8 cellular contexts compared by ENCODE assay signal in genomic region chr13:75482070-75482819, GRCh38. TPM values are rescaled to one million over a fixed set of nuclear protein-coding genes. Genes with fewer than 3 reads are reported as not detected.
DNase-seq lines count a peak whose midpoint lies in the region; TF ChIP-seq lines count a peak whose summit lies in the region.

Gene TBC1D4, minus strand, starts transcription at chr13:75482169. Its CDS starts 402 bp downstream, at chr13:75481767.

- H3K36me3 Mint-ChIP-seq in osteocyte (ENCODE audit: unreplicated experiment) = no peaks in the 10 kb centered on the region

- POLR2A ChIA-PET in HEK293T (lab: Yijun Ruan, JAX) = interaction anchor here (0.8 to 2.2 kb wide), 17 partner anchors 10 to 133 kb away, joined by 3 to 15 read pairs (median 5); partner anchors contain the start of genes COMMD6 and UCHL3

- H3K9ac ChIP-seq in MM.1S (ENCODE audit: low read length) = peak within 1 kb of the TSS; percentile 17; the same call in 1 of the 2 replicates
- peak within 1 kb of the TSS; percentile 75 for H3K9ac ChIP-seq in SK-N-MC (ENCODE audit: insufficient read length)

- no peaks in the 10 kb centered on the region for H3K9me3 ChIP-seq in MM.1S (replicated peaks; ENCODE audit: insufficient read depth, low read length)
- H3K9me3 ChIP-seq in SK-N-MC (ENCODE audit: low read depth, low read length) = no peaks in the 10 kb centered on the region
- H3K9me3 ChIP-seq in cardiac muscle cell (ENCODE audit: low read depth) = no peaks in the 10 kb centered on the region
- H3K9me3 ChIP-seq in vagina = no peaks in the 10 kb centered on the region

- H3K4me2 ChIP-seq in MM.1S (ENCODE audit: low read depth, low read length) = peak within 1 kb of the TSS; percentile 97

- H3K27me3 Mint-ChIP-seq in osteocyte (ENCODE audit: unreplicated experiment) = no peaks in the 10 kb centered on the region

- intact Hi-C loops in vagina (cut with DNase I) = loop anchor here (5.0 kb wide), 2 partner anchors 55 to 110 kb away; partner anchors contain the start of gene COMMD6

- peak within 1 kb of the TSS; percentile 86 for H3K27ac Mint-ChIP-seq in osteocyte (ENCODE audit: unreplicated experiment)

- 0 out of 2 replicates have a peak, but pooled peaks cover 3% of the 10 kb centered on the region for H4K20me1 ChIP-seq in MM.1S (ENCODE audit: insufficient read depth, low read length)

- H3K4me1 ChIP-seq in MM.1S (ENCODE audit: low read length) (no peaks in the 10 kb centered on the region), cardiac muscle cell (ENCODE audit: low read depth) (peaks cover 9% of the 10 kb centered on the region), vagina (peaks cover 23% of the 10 kb centered on the region)

- H2AFZ ChIP-seq in MM.1S (ENCODE audit: low read length) = peak within 1 kb of the TSS; percentile 97

- TF ChIP-seq POLR2A in vagina (IDR thresholded peaks at IDR 0.05) = no peak

- CTCF ChIA-PET in HEK293T (lab: Yijun Ruan, JAX) = interaction anchor here (0.5 to 2.2 kb wide), 41 partner anchors 8 to 203 kb away, joined by 3 to 34 read pairs (median 4); partner anchors contain the start of genes COMMD6 and UCHL3

- H3K4me3 Mint-ChIP-seq in osteocyte (ENCODE audit: unreplicated experiment) = peak within 1 kb of the TSS; percentile 97

- peak; percentile 75 for TF ChIP-seq CTCF in GM12864 (IDR thresholded peaks at IDR 0.05; ENCODE audit: low read depth, low read length, missing control alignments)
- peak; percentile 87 for TF ChIP-seq CTCF in MM.1S (IDR thresholded peaks at IDR 0.05; ENCODE audit: low read length)
- TF ChIP-seq CTCF in cardiac muscle cell (IDR thresholded peaks at IDR 0.05; ENCODE audit: low read depth, low read length) = peak; percentile 88
- peak; percentile 94 for TF ChIP-seq CTCF in osteocyte (IDR thresholded peaks at IDR 0.05)
- peak; percentile 16 to 77 (median 53) for TF ChIP-seq CTCF in vagina (IDR thresholded peaks at IDR 0.05)

- H3F3A ChIP-seq in MM.1S (ENCODE audit: insufficient read depth, low read length) = peaks cover 14% of the 10 kb centered on the region; the same call in 1 of the 2 replicates

- H3K4me3 ChIP-seq in GM12864 (ENCODE audit: low read depth, low read length) = peak within 1 kb of the TSS; percentile 73
- peak within 1 kb of the TSS; percentile 93 for H3K4me3 ChIP-seq in MM.1S (ENCODE audit: low read length)
- H3K4me3 ChIP-seq in SK-N-MC = peak within 1 kb of the TSS; percentile 99
- H3K4me3 ChIP-seq in cardiac muscle cell = peak within 1 kb of the TSS; percentile 61
- H3K4me3 ChIP-seq in vagina = peak within 1 kb of the TSS; percentile 56 to 77

- DNase-seq in GM12864 (ENCODE audit: low read depth) = peak; percentile 68
- peak; percentile 94 for DNase-seq in HEK293T (ENCODE audit: extremely low spot score)
- peak; percentile 87 for DNase-seq in MM.1S
- DNase-seq in SK-N-MC (ENCODE audit: low read depth, low spot score) = peak; percentile 30
- peak; percentile 96 for DNase-seq in cardiac muscle cell (ENCODE audit: low read depth in 1 of 2, low spot score in 1 of 2)
- peak; percentile 96 for DNase-seq in osteocyte (ENCODE audit: extremely low spot score, unreplicated experiment)
- DNase-seq in vagina (ENCODE audit: extremely low spot score in 2 of 2) = no peak

- peaks cover 21% of the 10 kb centered on the region for H3K4me1 Mint-ChIP-seq in osteocyte (ENCODE audit: unreplicated experiment)

- H3K36me3 ChIP-seq in MM.1S (replicated peaks; ENCODE audit: insufficient read depth, low read length) = no peaks in the 10 kb centered on the region
- H3K36me3 ChIP-seq in SK-N-MC (ENCODE audit: insufficient read depth, low read length) = no peaks in the 10 kb centered on the region
- H3K36me3 ChIP-seq in cardiac muscle cell = no peaks in the 10 kb centered on the region
- H3K36me3 ChIP-seq in vagina = no peaks in the 10 kb centered on the region

- no peaks in the 10 kb centered on the region for H3K79me2 ChIP-seq in MM.1S (ENCODE audit: low read length)

- H3K27ac ChIP-seq in MM.1S (ENCODE audit: low read length) (peak within 1 kb of the TSS; percentile 48; the same call in 1 of the 2 replicates), SK-N-MC (peak within 1 kb of the TSS; percentile 49; the same call in 1 of the 2 replicates), adipose tissue (ENCODE audit: low read depth, low read length) (peak within 1 kb of the TSS; percentile 24), cardiac muscle cell (peak within 1 kb of the TSS; percentile 88), vagina (peak within 1 kb of the TSS; percentile 72)

- no peaks in the 10 kb centered on the region for H3K9me2 ChIP-seq in MM.1S (replicated peaks; ENCODE audit: insufficient read depth, low read length)

- WGBS in adipose tissue, 3 donors = 0 to 1% (median 0%) methylated on average over 57 to 58 of the region's 58 CpGs

- H3K27me3 ChIP-seq in MM.1S (replicated peaks; ENCODE audit: insufficient read depth, low read length) (peaks cover 23% of the 10 kb centered on the region), cardiac muscle cell (no peaks in the 10 kb centered on the region), vagina (no peaks in the 10 kb centered on the region)

- H3K9me3 Mint-ChIP-seq in osteocyte (ENCODE audit: unreplicated experiment) = no peaks in the 10 kb centered on the region

TF ChIP-seq in HEK293T, 16 proteins besides CTCF, POLR2A, EP300 and RAD21:
- TF ChIP-seq FOXA1 (IDR thresholded peaks at IDR 0.05) = no peak
- no peak; the same call in 1 of the 2 replicates for TF ChIP-seq LEF1 (IDR thresholded peaks at IDR 0.05; ENCODE audit: borderline replicate concordance)
- no peak; the same call in none of the 2 replicates for TF ChIP-seq CTBP1 (IDR thresholded peaks at IDR 0.05; ENCODE audit: borderline replicate concordance)
- no peak for TF ChIP-seq FOXM1 (IDR thresholded peaks at IDR 0.05; ENCODE audit: borderline replicate concordance)
- TF ChIP-seq ELF4 (IDR thresholded peaks at IDR 0.05) = no peak
- no peak for TF ChIP-seq TARDBP (IDR thresholded peaks at IDR 0.05)
- peak; percentile 65 for TF ChIP-seq L3MBTL2 (conservative IDR thresholded peaks at IDR 0.05)
- TF ChIP-seq ZNF384 (IDR thresholded peaks at IDR 0.05) = peak; percentile 93
- TF ChIP-seq SP1 (IDR thresholded peaks at IDR 0.05) = no peak
- no peak for TF ChIP-seq FOXK2 (IDR thresholded peaks at IDR 0.05)
- no peak for TF ChIP-seq SUZ12 (IDR thresholded peaks at IDR 0.05)
- TF ChIP-seq HDGF (IDR thresholded peaks at IDR 0.05; ENCODE audit: borderline replicate concordance) = no peak
TF ChIP-seq in HEK293T: peak in this region for 2.

RNA-seq across cellular contexts. Expression of gene TBC1D4, which starts in this region (rescaled TPM):
- polyA plus RNA-seq in adipose tissue = 10 to 100 TPM in 2 of 3 donors, 1 to 10 TPM in 1; 5.2 to 13.9 (median 11.8) TPM
- 43.7 and 45.0 TPM in 2 replicates for total RNA-seq in cardiac muscle cell
- 14.8 and 30.1 TPM in 2 replicates for polyA plus RNA-seq in cardiac muscle cell
- 5.1 and 5.3 TPM in 2 replicates for total RNA-seq in osteocyte
- 25.0 TPM for total RNA-seq in vagina

Comparison
In these comparisons a context has a peak if more than half of its experiments do, and no peak if none do; other contexts are left out.
1. DNase-seq: peak in GM12864 (single experiment), HEK293T (single experiment), MM.1S (single experiment), SK-N-MC (single experiment), cardiac muscle cell (2 of 2) and osteocyte (single experiment); none in vagina (0 of 2).
2. H3K27ac ChIP-seq: peak in every context shown above with its lines; median percentile 88 in cardiac muscle cell; 72 in vagina; 49 in SK-N-MC; 48 in MM.1S; 24 in adipose tissue.
3. Peak in every context shown above with its lines, with median percentiles within 50 percentile points of each other: H3K4me3 ChIP-seq and CTCF ChIP-seq.